In the genomic region with DNA sequence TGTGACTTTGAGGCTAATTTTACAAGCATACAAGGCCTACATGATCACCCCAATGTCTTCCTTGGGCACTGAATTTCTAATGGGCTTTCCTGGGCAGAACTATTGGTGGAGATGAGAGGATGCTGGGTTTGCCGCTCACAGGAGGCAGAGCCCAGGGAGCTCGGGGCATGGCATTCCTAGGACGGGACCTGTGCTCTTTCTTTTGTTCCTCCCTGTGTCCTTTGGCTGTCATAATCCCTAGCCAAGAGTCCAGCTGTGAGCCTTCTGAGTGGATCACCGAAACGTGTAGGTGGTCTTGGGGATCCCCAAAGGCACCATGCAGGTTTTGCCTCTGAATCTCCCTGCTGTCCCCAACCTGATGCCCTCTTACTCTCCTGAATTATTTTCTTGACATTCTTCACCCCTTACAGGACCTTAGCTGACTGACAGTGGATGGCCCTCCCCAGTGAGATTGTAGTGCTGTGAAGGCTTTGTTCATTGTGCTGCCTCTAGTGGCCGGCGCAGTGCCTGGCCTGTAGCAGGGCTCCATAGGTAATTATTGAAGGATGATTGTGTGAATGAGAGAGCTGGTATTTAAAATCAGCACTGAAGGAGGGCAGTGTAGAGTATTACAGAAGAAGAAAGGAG, we compare ENCODE assay signal across 8 cellular contexts.
A peak's percentile ranks its signal among the peaks of the same experiment; 100 is the strongest.
DNase-seq lines count a peak whose midpoint lies in the region; ATAC-seq, FAIRE-seq and TF ChIP-seq lines count a peak whose summit lies in the region.

No MANE protein-coding gene starts in this region.

- FAIRE-seq in urothelium cell line (lab: Jason Lieb, UNC) (no peak), GM12891 (lab: Jason Lieb, UNC) (no peak)

- CTCF ChIA-PET in Calu3 (lab: Charles Lee) = interaction anchor here (0.5 to 1.1 kb wide), 2 partner anchors 13 to 252 kb away, joined by 3 to 5 read pairs; no protein-coding TSS in a partner anchor

- H3K36me3 Mint-ChIP-seq in Calu3 (ENCODE audit: insufficient read depth, unreplicated experiment) = no peaks in the 10 kb centered on the region

- intact Hi-C loops in Calu3 (cut with micrococcal nuclease; ENCODE audit: unreplicated experiment) (no loop called here), posterior vena cava (cut with DNase I) (no loop called here)

- no peak overlapping the region for H3K27ac Mint-ChIP-seq in Calu3 (ENCODE audit: unreplicated experiment)

- in situ Hi-C loops in KBM-7 (cut with MboI; ENCODE audit: low pct_unique_long_range_greater_than_20kb, low sequenced_read_pairs) = no loop called here

- H3K4me1 Mint-ChIP-seq in Calu3 (ENCODE audit: low read depth, unreplicated experiment) = no peaks in the 10 kb centered on the region

- DNase-seq in Calu3 = peak; percentile 17
- peak; percentile 17 for DNase-seq in KBM-7
- peak; percentile 33 for DNase-seq in epithelial cell of esophagus (ENCODE audit: low read depth)
- peak; percentile 23 for DNase-seq in urothelium cell line (ENCODE audit: low spot score)
- DNase-seq in NCI-H187 (lab: John Stamatoyannopoulos, UW) = no peak
- no peak for DNase-seq in GM12891 (ENCODE audit: insufficient read length, low spot score)
- no peak for DNase-seq in posterior vena cava (ENCODE audit: low spot score)

- no peak overlapping the region for H3K4me3 ChIP-seq in epithelial cell of esophagus (ENCODE audit: low read length)

- no peaks in the 10 kb centered on the region for H3K27me3 Mint-ChIP-seq in Calu3 (ENCODE audit: unreplicated experiment)

- H3K4me3 Mint-ChIP-seq in Calu3 (ENCODE audit: low read depth, unreplicated experiment) = no peak overlapping the region

- no peak for TF ChIP-seq POLR2A in GM12891 (IDR thresholded peaks at IDR 0.05; ENCODE audit: low read depth, low read length)

- ATAC-seq in GM21360 (IDR thresholded peaks at IDR 0.05; ENCODE audit: unreplicated experiment) = peak; percentile 87

- no peaks in the 10 kb centered on the region for H3K9me3 Mint-ChIP-seq in Calu3 (ENCODE audit: low read depth, unreplicated experiment)

- no TSS peak for BruUV-seq in Calu3 (replicated peaks; lab: Mats Ljungman, UMichigan)

- peak; percentile 69 for TF ChIP-seq CTCF in Calu3 (IDR thresholded peaks at IDR 0.05; ENCODE audit: unreplicated experiment)
- peak; percentile 67 for TF ChIP-seq CTCF in epithelial cell of esophagus (IDR thresholded peaks at IDR 0.05; ENCODE audit: insufficient read depth, low read depth, low read length, missing control alignments)

TF ChIP-seq in GM12891, 5 proteins besides CTCF, POLR2A, EP300 and RAD21:
- TF ChIP-seq PAX5 (IDR thresholded peaks at IDR 0.05; ENCODE audit: insufficient read depth, low read length, severe bottlenecking) (no peak), POU2F2 (IDR thresholded peaks at IDR 0.05; ENCODE audit: low read depth, low read length) (no peak), SPI1 (IDR thresholded peaks at IDR 0.05; ENCODE audit: low read depth, low read length) (no peak), POLR2AphosphoS5 (IDR thresholded peaks at IDR 0.05; ENCODE audit: low read depth, low read length) (no peak), TAF1 (IDR thresholded peaks at IDR 0.05; ENCODE audit: low read depth, low read length) (no peak)

Comparison
In these comparisons a context has a peak if more than half of its experiments do, and no peak if none do; other contexts are left out.
1. DNase-seq: peak in Calu3 (single experiment), KBM-7 (single experiment), epithelial cell of esophagus (single experiment) and urothelium cell line (single experiment); none in NCI-H187 (0 of 2), GM12891 (single experiment) and posterior vena cava (single experiment).